ENCODE assay signal across 31 cellular contexts in genomic region chr1:86448670-86449069, GRCh38. TPM values are rescaled to one million over a fixed set of nuclear protein-coding genes. Genes with fewer than 3 reads are reported as not detected.
"Had no signal": no experiment of that assay in that cellular context is flagged by ENCODE, and none has a peak within 500 bp of the region (broad histone marks: within the 10 kb centered on the region; RNA-seq: fewer than 3 reads in every experiment).

No MANE protein-coding gene starts in this region.

- H3K4me3 ChIP-seq: adrenal gland, body of pancreas, esophagus muscularis mucosa, ovary, psoas muscle, smooth muscle cell, testis, transverse colon had no signal

- ATAC-seq: body of pancreas, psoas muscle had no signal

- H3K27me3 ChIP-seq: adrenal gland, body of pancreas, esophagus muscularis mucosa, ovary, testis, transverse colon had no signal

- H3K36me3 Mint-ChIP-seq: activated naive CD8-positive, alpha-beta T cell treated with anti-CD3 and anti-CD28 coated beads for 36 hours; mesothelial cell of epicardium; naive B cell had no signal

- H3K27me3 Mint-ChIP-seq: activated CD4-positive, alpha-beta memory T cell treated with anti-CD3 and anti-CD28 coated beads, Interleukin-2, amount 10 ng/mL, durations not matched to agents 7 days and 5 days; activated CD4-positive, alpha-beta T cell treated with anti-CD3 and anti-CD28 coated beads, Interleukin-2, amount 10 ng/mL, durations not matched to agents 7 days and 5 days; dendritic cell treated with granulocyte-macrophage colony-stimulating factor and Interleukin-4, amounts not matched to agents 40 ng/mL and 50 ng/mL, for 4 days; naive B cell had no signal

- H3K4me3 Mint-ChIP-seq: activated CD4-positive, alpha-beta memory T cell treated with anti-CD3 and anti-CD28 coated beads, Interleukin-2, amount 10 ng/mL, durations not matched to agents 7 days and 5 days; activated CD4-positive, alpha-beta T cell treated with anti-CD3 and anti-CD28 coated beads, Interleukin-2, amount 10 ng/mL, durations not matched to agents 7 days and 5 days; activated naive CD8-positive, alpha-beta T cell treated with anti-CD3 and anti-CD28 coated beads for 36 hours; dendritic cell treated with granulocyte-macrophage colony-stimulating factor and Interleukin-4, amounts not matched to agents 40 ng/mL and 50 ng/mL, for 4 days; endodermal cell; mesothelial cell of epicardium; naive B cell; T-helper 2 cell treated with Interferon-gamma antibody and Interleukin-4, amounts not matched to agents 5 μg/mL and 100 μg/mL, for 36 hours had no signal

- DNase-seq: activated CD4-positive, alpha-beta memory T cell treated with anti-CD3 and anti-CD28 coated beads, Interleukin-2, amount 10 ng/mL, durations not matched to agents 7 days and 5 days; activated CD4-positive, alpha-beta T cell treated with anti-CD3 and anti-CD28 coated beads, Interleukin-2, amount 10 ng/mL, durations not matched to agents 7 days and 5 days; activated CD4-positive, CD25-positive, alpha-beta regulatory T cell treated with anti-CD3 and anti-CD28 coated beads, Interleukin-2, amount 50 U/mL, for 72 hours; activated CD8-positive, alpha-beta memory T cell treated with anti-CD3 and anti-CD28 coated beads, Interleukin-2, amount 50 U/mL, for 48 hours; activated naive CD4-positive, alpha-beta T cell treated with Interleukin-2 at 50 U/mL for 16 hours; activated naive CD8-positive, alpha-beta T cell treated with anti-CD3 and anti-CD28 coated beads for 36 hours; activated T-cell treated with anti-CD3 and anti-CD28 coated beads, Interleukin-2, amount 50 U/mL, for 48 hours; adrenal gland; aorta; body of pancreas; central memory CD4-positive, alpha-beta T cell; endodermal cell; glutamatergic neuron; mammary epithelial cell; naive B cell; ovary; psoas muscle; stimulated activated CD4-positive, alpha-beta T cell treated with anti-CD3 and anti-CD28 coated beads, Interleukin-1b, Interleukin-23, amount 100 ng/mL, for 48 hours; stimulated activated naive CD4-positive, alpha-beta T cell; T-helper 1 cell; testis; transverse colon had no signal

- H3K9me3 Mint-ChIP-seq: activated CD4-positive, alpha-beta memory T cell treated with anti-CD3 and anti-CD28 coated beads, Interleukin-2, amount 10 ng/mL, durations not matched to agents 7 days and 5 days; activated CD4-positive, alpha-beta T cell treated with anti-CD3 and anti-CD28 coated beads, Interleukin-2, amount 10 ng/mL, durations not matched to agents 7 days and 5 days; activated naive CD8-positive, alpha-beta T cell treated with anti-CD3 and anti-CD28 coated beads for 36 hours; dendritic cell treated with granulocyte-macrophage colony-stimulating factor and Interleukin-4, amounts not matched to agents 40 ng/mL and 50 ng/mL, for 4 days; endodermal cell; mesothelial cell of epicardium; naive B cell; T-helper 2 cell treated with Interferon-gamma antibody and Interleukin-4, amounts not matched to agents 5 μg/mL and 100 μg/mL, for 36 hours had no signal

- H3K36me3 ChIP-seq: adrenal gland, esophagus muscularis mucosa, ovary, transverse colon had no signal

- H3K9me3 ChIP-seq: adrenal gland, body of pancreas, esophagus muscularis mucosa, ovary, psoas muscle, testis, transverse colon had no signal

- H3K4me1 Mint-ChIP-seq: activated CD4-positive, alpha-beta memory T cell treated with anti-CD3 and anti-CD28 coated beads, Interleukin-2, amount 10 ng/mL, durations not matched to agents 7 days and 5 days; activated CD4-positive, alpha-beta T cell treated with anti-CD3 and anti-CD28 coated beads, Interleukin-2, amount 10 ng/mL, durations not matched to agents 7 days and 5 days; activated naive CD8-positive, alpha-beta T cell treated with anti-CD3 and anti-CD28 coated beads for 36 hours; endodermal cell had no signal

- H3K27ac ChIP-seq: adrenal gland, body of pancreas, esophagus muscularis mucosa, ovary, psoas muscle, testis, transverse colon had no signal

- H3K27ac Mint-ChIP-seq: activated CD4-positive, alpha-beta memory T cell treated with anti-CD3 and anti-CD28 coated beads, Interleukin-2, amount 10 ng/mL, durations not matched to agents 7 days and 5 days; activated CD4-positive, alpha-beta T cell treated with anti-CD3 and anti-CD28 coated beads, Interleukin-2, amount 10 ng/mL, durations not matched to agents 7 days and 5 days; activated naive CD8-positive, alpha-beta T cell treated with anti-CD3 and anti-CD28 coated beads for 36 hours; dendritic cell treated with granulocyte-macrophage colony-stimulating factor and Interleukin-4, amounts not matched to agents 40 ng/mL and 50 ng/mL, for 4 days; endodermal cell; mesothelial cell of epicardium; naive B cell; T-helper 2 cell treated with Interferon-gamma antibody and Interleukin-4, amounts not matched to agents 5 μg/mL and 100 μg/mL, for 36 hours had no signal

- H3K4me1 ChIP-seq: adrenal gland, body of pancreas, esophagus muscularis mucosa, psoas muscle, testis had no signal

RNA-seq across cellular contexts. Expression of gene CLCA1, which starts 20.1 kb away (rescaled TPM):
- total RNA-seq: activated CD4-positive, alpha-beta memory T cell treated with anti-CD3 and anti-CD28 coated beads, Interleukin-2, amount 10 ng/mL, durations not matched to agents 7 days and 5 days; activated CD4-positive, alpha-beta T cell treated with anti-CD3 and anti-CD28 coated beads, Interleukin-2, amount 10 ng/mL, durations not matched to agents 7 days and 5 days; activated naive CD8-positive, alpha-beta T cell treated with anti-CD3 and anti-CD28 coated beads for 36 hours; body of pancreas; frontal cortex; liver; mammary epithelial cell; mesothelial cell of epicardium; smooth muscle cell; urinary bladder had no signal
- polyA plus RNA-seq: liver, mammary epithelial cell, neural cell, ovary, smooth muscle cell, urinary bladder had no signal

RNA-seq across cellular contexts. Expression of gene CLCA2, which starts 24.7 kb away (rescaled TPM):
- total RNA-seq: activated CD4-positive, alpha-beta memory T cell treated with anti-CD3 and anti-CD28 coated beads, Interleukin-2, amount 10 ng/mL, durations not matched to agents 7 days and 5 days; activated CD4-positive, alpha-beta T cell treated with anti-CD3 and anti-CD28 coated beads, Interleukin-2, amount 10 ng/mL, durations not matched to agents 7 days and 5 days; activated naive CD8-positive, alpha-beta T cell treated with anti-CD3 and anti-CD28 coated beads for 36 hours; body of pancreas; endodermal cell; esophagus muscularis mucosa; frontal cortex; liver; psoas muscle had no signal
- polyA plus RNA-seq: liver, neural cell had no signal
